In the genomic region with DNA sequence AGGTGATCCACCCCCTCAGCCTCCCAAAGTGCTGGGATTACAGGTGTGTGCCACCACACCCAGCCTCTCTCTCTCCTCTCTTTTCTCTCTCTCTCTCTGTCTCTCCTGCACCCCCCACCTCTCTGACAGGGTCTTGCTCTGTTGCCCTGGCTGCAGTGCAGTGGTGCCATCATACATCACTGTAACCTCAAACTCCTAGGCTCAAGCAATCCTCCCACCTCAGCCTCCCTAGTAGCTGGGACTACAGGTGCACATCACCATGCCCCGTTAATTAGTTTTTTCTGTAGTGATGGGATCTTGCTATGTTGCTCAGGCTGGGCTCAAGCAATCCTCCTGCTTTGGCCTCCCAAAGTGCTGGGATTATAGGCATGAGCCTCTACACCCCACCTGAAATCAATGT, we compare ENCODE assay signal across 3 cellular contexts.
TF ChIP-seq lines count a peak whose summit lies in the region.

No MANE protein-coding gene starts in this region.

TF ChIP-seq in HEK293, 187 proteins besides CTCF, POLR2A, EP300 and RAD21:
- TF ChIP-seq ZNF121 (tag by site-specific recombination; IDR thresholded peaks at IDR 0.05): peak; percentile 76
TF ChIP-seq in HEK293: peak in this region for 1; not testable (repeated sequence) for 186.

TF ChIP-seq in WTC11, 78 proteins besides CTCF, POLR2A, EP300 and RAD21:
- peak; percentile 93 for TF ChIP-seq ZNF121 (CRISPR knock-in tag; IDR thresholded peaks at IDR 0.05)

TF ChIP-seq in H1, 55 proteins besides CTCF, POLR2A, EP300 and RAD21:
- peak; percentile 30; the same call in 1 of the 2 replicates for TF ChIP-seq KDM1A (IDR thresholded peaks at IDR 0.05; ENCODE audit: borderline replicate concordance, low read length)
